In genomic region chr2:7911196-7911595, GRCh38 we compare ENCODE assay signal across 20 cellular contexts.
DNase-seq lines count a peak whose midpoint lies in the region; ATAC-seq, FAIRE-seq and TF ChIP-seq lines count a peak whose summit lies in the region.
"Had no signal": no experiment of that assay in that cellular context is flagged by ENCODE, and none has a peak within 500 bp of the region (broad histone marks: within the 10 kb centered on the region; RNA-seq: fewer than 3 reads in every experiment).

No MANE protein-coding gene starts in this region.

- CTCF ChIA-PET in A549 (lab: Yijun Ruan, JAX) = no interaction called here
- CTCF ChIA-PET in IMR-90 (lab: Yijun Ruan, JAX) = no interaction called here
- CTCF ChIA-PET in H1 (lab: Charles Lee; ENCODE audit: partially characterized antibody) = no interaction called here

- H4K91ac ChIP-seq in IMR-90 (ENCODE audit: insufficient read depth, low read depth, low read length) (no peak overlapping the region), H1 (replicated peaks; ENCODE audit: insufficient read length, low read length) (no peak overlapping the region)

- POLR2A ChIA-PET in A549 (lab: Yijun Ruan, JAX) (no interaction called here), IMR-90 (lab: Charles Lee; ENCODE audit: unreplicated experiment) (no interaction called here), H1 (lab: Charles Lee; ENCODE audit: partially characterized antibody) (interaction anchor here (1.3 kb wide), 1 partner anchor 12 kb away, joined by 3 read pairs; no protein-coding TSS in a partner anchor)

- H3K4me2 ChIP-seq in A549 (no peak overlapping the region), IMR-90 (ENCODE audit: low read depth, low read length) (no peak overlapping the region), H1 (ENCODE audit: insufficient read depth in 1 of 2, low read depth in 2 of 2, low read length in 2 of 2) (no peak overlapping the region)
- H3K4me2 ChIP-seq: BLaER1 treated with 17β-estradiol and CSF1 and Interleukin-3, amounts not matched to agents 10 nM and 100 nM had no signal

- H3K79me1 ChIP-seq in IMR-90 (ENCODE audit: low read depth in 1 of 2, low read length in 2 of 2) (no peaks in the 10 kb centered on the region), H1 (ENCODE audit: low read depth, low read length) (no peaks in the 10 kb centered on the region)

- no peaks in the 10 kb centered on the region for H3K36me3 ChIP-seq in IMR-90 (ENCODE audit: control insufficient read depth, insufficient read depth, low read length)
- H3K36me3 ChIP-seq in H1 (ENCODE audit: control insufficient read depth in 2 of 4, insufficient read depth in 4 of 4, low read length in 3 of 4) = no peaks in the 10 kb centered on the region
- H3K36me3 ChIP-seq in uterus = no peaks in the 10 kb centered on the region
- H3K36me3 ChIP-seq in left lung = no peaks in the 10 kb centered on the region
- H3K36me3 ChIP-seq: BLaER1 treated with 17β-estradiol and CSF1 and Interleukin-3, amounts not matched to agents 10 nM and 100 nM had no signal

- H3K56ac ChIP-seq in IMR-90 (ENCODE audit: extremely low read depth, insufficient read depth, low read length) = no peak overlapping the region
- no peak overlapping the region for H3K56ac ChIP-seq in H1 (replicated peaks; ENCODE audit: insufficient read length, low read depth, low read length)

- H3K14ac ChIP-seq in IMR-90 (replicated peaks; ENCODE audit: low read depth, low read length) = no peak overlapping the region
- no peak overlapping the region for H3K14ac ChIP-seq in H1 (ENCODE audit: insufficient read length)

- H2BK120ac ChIP-seq in IMR-90 (ENCODE audit: low read depth, low read length) = no peak overlapping the region
- no peak overlapping the region for H2BK120ac ChIP-seq in H1 (replicated peaks; ENCODE audit: low read depth, low read length)

- H2AFZ ChIP-seq in IMR-90 (replicated peaks; ENCODE audit: low read length, poor library complexity) (no peak overlapping the region), H1 (ENCODE audit: low read length) (no peak overlapping the region)

- H4K8ac ChIP-seq in IMR-90 (ENCODE audit: low read depth in 2 of 2, low read length in 2 of 2) = no peak overlapping the region
- H4K8ac ChIP-seq in H1 (ENCODE audit: extremely low read depth, insufficient read depth, low read length) = no peak overlapping the region

- H3K9ac ChIP-seq in IMR-90 (ENCODE audit: low read depth, low read length) = no peak overlapping the region
- no peak overlapping the region for H3K9ac ChIP-seq in H1 (replicated peaks in 1 of 4; ENCODE audit: extremely low read depth in 1 of 4, low read depth in 3 of 4, low read length in 3 of 4)
- H3K9ac ChIP-seq: BLaER1 treated with 17β-estradiol and CSF1 and Interleukin-3, amounts not matched to agents 10 nM and 100 nM had no signal

- H3K9me3 ChIP-seq in A549 (no peaks in the 10 kb centered on the region), IMR-90 (ENCODE audit: control insufficient read depth, insufficient read depth, low read length) (no peaks in the 10 kb centered on the region), H1 (ENCODE audit: insufficient read depth in 2 of 2, low read depth in 1 of 2, low read length in 1 of 2) (peaks cover 0 to 3% of the 10 kb centered on the region in 2 experiments; a peak in 2 of 4 replicates), uterus (no peaks in the 10 kb centered on the region), left lung (no peaks in the 10 kb centered on the region)
- H3K9me3 ChIP-seq: Caco-2 had no signal

- H2BK15ac ChIP-seq in IMR-90 (ENCODE audit: low read depth, low read length) (no peak overlapping the region), H1 (ENCODE audit: low read length) (no peak overlapping the region)

- H2AK5ac ChIP-seq in IMR-90 (ENCODE audit: low read depth, low read length) (no peak overlapping the region), H1 (ENCODE audit: low read depth, low read length) (no peak overlapping the region)

- H3K23ac ChIP-seq in IMR-90 (ENCODE audit: low read depth, low read length) (no peak overlapping the region), H1 (ENCODE audit: insufficient read length) (no peak overlapping the region)

- TF ChIP-seq POLR2A in A549 (IDR thresholded peaks at IDR 0.05; ENCODE audit: low read length) = no peak
- no peak for TF ChIP-seq POLR2A in IMR-90 (IDR thresholded peaks at IDR 0.05; ENCODE audit: low read depth, low read length)
- no peak for TF ChIP-seq POLR2A in H1 (IDR thresholded peaks at IDR 0.05; ENCODE audit: control extremely low read depth in 1 of 2, low read depth in 2 of 2, low read length in 2 of 2)
- TF ChIP-seq POLR2A in uterus (IDR thresholded peaks at IDR 0.05) = no peak

- TF ChIP-seq RAD21 in A549 (conservative IDR thresholded peaks at IDR 0.05 in 1 of 2, IDR thresholded peaks at IDR 0.05 in 1 of 2) (no peak), IMR-90 (IDR thresholded peaks at IDR 0.05; ENCODE audit: low read length) (no peak), H1 (IDR thresholded peaks at IDR 0.05 in 1 of 2, conservative IDR thresholded peaks at IDR 0.05 in 1 of 2; ENCODE audit: low read depth in 2 of 2, low read length in 2 of 2) (no peak)

- no peak for TF ChIP-seq CTCF in A549 (IDR thresholded peaks at IDR 0.05)
- no peak for TF ChIP-seq CTCF in IMR-90 (conservative IDR thresholded peaks at IDR 0.05; ENCODE audit: low read depth, low read length)
- TF ChIP-seq CTCF in H1 (IDR thresholded peaks at IDR 0.05; ENCODE audit: control extremely low read depth in 1 of 3, insufficient read depth in 1 of 3, low read depth in 1 of 3, low read length in 3 of 3) = no peak
- TF ChIP-seq CTCF in uterus (IDR thresholded peaks at IDR 0.05) = no peak
- no peak for TF ChIP-seq CTCF in left lung (IDR thresholded peaks at IDR 0.05)

- H3K23me2 ChIP-seq in H1 (ENCODE audit: low read depth, low read length) = no peaks in the 10 kb centered on the region

- no peak overlapping the region for H2BK5ac ChIP-seq in IMR-90 (ENCODE audit: low read depth, low read length, poor library complexity, severe bottlenecking)
- no peak overlapping the region for H2BK5ac ChIP-seq in H1 (ENCODE audit: low read depth, low read length)

- H4K5ac ChIP-seq in IMR-90 (ENCODE audit: low read depth, low read length) (no peak overlapping the region), H1 (ENCODE audit: insufficient read length, low read depth, low read length) (no peak overlapping the region)

- DNase-seq in A549 (ENCODE audit: low read depth in 1 of 2, low spot score in 1 of 2) = no peak
- DNase-seq in IMR-90 = no peak
- no peak for DNase-seq in H1 (ENCODE audit: low read depth in 1 of 2, low spot score in 2 of 2)
- DNase-seq in uterus = no peak
- DNase-seq in left lung = no peak
- DNase-seq: 8988T; AML-193; Caco-2; Calu3; CD4-positive, alpha-beta T cell; CD8-positive, alpha-beta T cell; DMS79 treated with DMSO at 0.1 percent for 48 hours; GF-D8 had no signal

- no peak for TF ChIP-seq EP300 in A549 (IDR thresholded peaks at IDR 0.05)
- no peak for TF ChIP-seq EP300 in H1 (IDR thresholded peaks at IDR 0.05; ENCODE audit: borderline replicate concordance in 1 of 2, low read depth in 2 of 2, low read length in 2 of 2)

- no peaks in the 10 kb centered on the region for H3K79me2 ChIP-seq in H1 (ENCODE audit: control insufficient read depth in 1 of 2, insufficient read depth in 2 of 2, low read length in 2 of 2)

- in situ Hi-C loops in IMR-90 (cut with MboI; ENCODE audit: low sequenced_read_pairs) = no loop called here

- no peak overlapping the region for H2BK20ac ChIP-seq in IMR-90 (ENCODE audit: low read depth, low read length)
- H2BK20ac ChIP-seq in H1 (ENCODE audit: low read length) = no peak overlapping the region

- no peaks in the 10 kb centered on the region for H3K9me1 ChIP-seq in IMR-90 (ENCODE audit: insufficient read depth, low read length)

- no TSS peak for BruUV-seq in IMR-90 (replicated peaks; lab: Mats Ljungman, UMichigan)

- no peaks in the 10 kb centered on the region for H4K20me1 ChIP-seq in IMR-90 (ENCODE audit: insufficient read depth, low read length)
- no peaks in the 10 kb centered on the region for H4K20me1 ChIP-seq in H1 (replicated peaks in 1 of 2; ENCODE audit: control insufficient read depth in 1 of 2, insufficient read depth in 2 of 2, low read length in 2 of 2)
- H4K20me1 ChIP-seq: BLaER1 treated with 17β-estradiol and CSF1 and Interleukin-3, amounts not matched to agents 10 nM and 100 nM had no signal

- H3K18ac ChIP-seq in IMR-90 (ENCODE audit: low read depth, low read length) (no peak overlapping the region), H1 (ENCODE audit: extremely low read depth, low read length) (no peak overlapping the region)

- ATAC-seq in A549 = no peak
- ATAC-seq in IMR-90 (ENCODE audit: low read depth) = no peak
- no peak for ATAC-seq in left lung
- ATAC-seq: CD8-positive, alpha-beta T cell had no signal

- H3K4me1 ChIP-seq in A549 (no peaks in the 10 kb centered on the region), IMR-90 (ENCODE audit: control insufficient read depth, insufficient read depth, low read length) (no peaks in the 10 kb centered on the region), H1 (replicated peaks in 1 of 4; ENCODE audit: control insufficient read depth in 3 of 4, insufficient read depth in 4 of 4, low read length in 3 of 4) (peaks cover 3 to 4% (median 3%) of the 10 kb centered on the region in 4 experiments; a peak in 6 of 7 replicates), uterus (no peaks in the 10 kb centered on the region), left lung (no peaks in the 10 kb centered on the region)
- H3K4me1 ChIP-seq: BLaER1 treated with 17β-estradiol and CSF1 and Interleukin-3, amounts not matched to agents 10 nM and 100 nM; Caco-2 had no signal

- H3K27me3 ChIP-seq in IMR-90 (ENCODE audit: control insufficient read depth, insufficient read depth, low read length) (no peaks in the 10 kb centered on the region), H1 (replicated peaks in 1 of 4; ENCODE audit: control insufficient read depth in 3 of 4, extremely low read depth in 1 of 4, insufficient read depth in 3 of 4, low read length in 3 of 4) (no peaks in the 10 kb centered on the region), uterus (no peaks in the 10 kb centered on the region), left lung (no peaks in the 10 kb centered on the region)
- H3K27me3 ChIP-seq: BLaER1 treated with 17β-estradiol and CSF1 and Interleukin-3, amounts not matched to agents 10 nM and 100 nM had no signal

- FAIRE-seq in A549 (lab: Jason Lieb, UNC) (no peak), H1 (lab: Jason Lieb, UNC) (no peak)
- FAIRE-seq: A204.1, D721Med, G401.6, GM12891, GM19239 had no signal

- H2AK9ac ChIP-seq in IMR-90 (replicated peaks; ENCODE audit: low read depth, low read length, poor library complexity) = no peak overlapping the region

- 73% methylated on average over 2 of the region's 2 CpGs for WGBS in A549 (ENCODE audit: missing lambda C conversion rate)
- no CpG with 5 or more reads among the region's 2 CpGs for WGBS in IMR-90 (ENCODE audit: extremely low coverage in 2 of 2, insufficient read length in 1 of 2), 2 experiments
- WGBS in H1 (ENCODE audit: extremely low coverage in 1 of 2, insufficient coverage in 1 of 2, insufficient read length in 1 of 2, insufficient replicate concordance in 2 of 2, low coverage in 1 of 2, low lambda C conversion rate in 2 of 2, missing lambda C conversion rate in 1 of 2), 2 experiments = 88% methylated on average over 2 of the region's 2 CpGs; no CpG with 5 or more reads in 1 of the 2 experiments

- no peak overlapping the region for H3K4ac ChIP-seq in IMR-90 (ENCODE audit: low read depth, low read length)
- H3K4ac ChIP-seq in H1 (replicated peaks; ENCODE audit: insufficient read length, low read depth, low read length) = no peak overlapping the region

- H3K27ac ChIP-seq in A549 (no peak overlapping the region), IMR-90 (ENCODE audit: insufficient read depth, low read length) (no peak overlapping the region), H1 (ENCODE audit: low read depth, low read length) (no peak overlapping the region), uterus (no peak overlapping the region), left lung (no peak overlapping the region)
- H3K27ac ChIP-seq: BLaER1 treated with 17β-estradiol and CSF1 and Interleukin-3, amounts not matched to agents 10 nM and 100 nM; C4-2B had no signal

- dilution Hi-C loops in IMR-90 (cut with HindIII; ENCODE audit: low sequenced_read_pairs, unreplicated experiment) = no loop called here

- H3K4me3 ChIP-seq in A549 (no peak overlapping the region), IMR-90 (ENCODE audit: insufficient read depth, low read depth, low read length) (no peak overlapping the region), H1 (ENCODE audit: extremely low read depth in 1 of 4, insufficient read depth in 2 of 4, low read depth in 3 of 4, low read length in 4 of 4) (no peak overlapping the region), uterus (no peak overlapping the region), left lung (no peak overlapping the region)
- H3K4me3 ChIP-seq: BLaER1 treated with 17β-estradiol and CSF1 and Interleukin-3, amounts not matched to agents 10 nM and 100 nM had no signal

- intact Hi-C loops in IMR-90 (cut with micrococcal nuclease) (no loop called here), uterus (cut with DNase I; ENCODE audit: low total_unique reads) (no loop called here), left lung (cut with DNase I) (no loop called here)

- no peak overlapping the region for H2BK12ac ChIP-seq in H1 (ENCODE audit: low read depth, low read length)

Comparison
In these comparisons a context has a peak if more than half of its experiments do, and no peak if none do; other contexts are left out.
1. Of the 18 proteins assayed by ChIP-seq in both H1 and A549: peak only in H1: none; only in A549: none; in both: CEBPB; in neither: 17.